In genomic region chr11:49505231-49505630, GRCh38 we compare ENCODE assay signal across 1 cellular context.
TF ChIP-seq lines count a peak whose summit lies in the region.

No MANE protein-coding gene starts in this region.

TF ChIP-seq in GM23338, 12 proteins besides CTCF, POLR2A, EP300 and RAD21:
- TF ChIP-seq ZNF462 (CRISPR knock-in tag; IDR thresholded peaks at IDR 0.05) (no peak), CREB1 (CRISPR knock-in tag; IDR thresholded peaks at IDR 0.05; ENCODE audit: low read depth) (0 out of 2 replicates have a peak, but pooled peaks have one; percentile 12)
